Comparison of ENCODE assay signal across 2 cellular contexts in the genomic region with DNA sequence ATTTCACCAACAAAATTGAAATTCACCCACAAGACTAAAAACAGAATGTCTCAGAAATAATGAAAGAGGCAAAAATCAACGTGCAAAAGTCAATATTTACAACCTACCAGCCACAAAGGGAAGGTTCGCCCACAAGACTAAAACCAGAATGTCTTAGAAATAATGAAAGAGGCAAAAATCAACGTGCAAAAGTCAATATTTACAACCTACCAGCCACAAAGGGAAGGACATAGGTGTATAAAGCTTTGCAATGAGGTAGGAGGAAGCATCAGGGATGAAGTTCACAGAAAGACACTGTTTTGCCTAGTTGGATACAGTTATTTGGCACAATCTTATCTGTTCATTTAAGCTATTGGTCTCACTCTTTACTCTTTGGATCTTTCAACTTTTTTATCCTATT.
TF ChIP-seq lines count a peak whose summit lies in the region.

No MANE protein-coding gene starts in this region.

TF ChIP-seq in HepG2, 621 proteins besides CTCF, POLR2A, EP300 and RAD21 (continues in another document):
- TF ChIP-seq ZMYM2 (CRISPR knock-in tag; IDR thresholded peaks at IDR 0.05): no peak
- no peak for TF ChIP-seq NBN (conservative IDR thresholded peaks at IDR 0.05)
- TF ChIP-seq NFATC3 (CRISPR knock-in tag; IDR thresholded peaks at IDR 0.05): no peak
- TF ChIP-seq ZBTB8A (CRISPR knock-in tag; IDR thresholded peaks at IDR 0.05; ENCODE audit: borderline replicate concordance, low read depth): no peak
- peak; percentile 48; the same call in 1 of the 2 replicates for TF ChIP-seq RCOR2 (CRISPR knock-in tag; IDR thresholded peaks at IDR 0.05)
- TF ChIP-seq HES4 (CRISPR knock-in tag; IDR thresholded peaks at IDR 0.05; ENCODE audit: borderline replicate concordance): no peak
- TF ChIP-seq ZNF616 (CRISPR knock-in tag; IDR thresholded peaks at IDR 0.05; ENCODE audit: low read depth): no peak
- TF ChIP-seq SOX6 (IDR thresholded peaks at IDR 0.05): no peak
- peak; percentile 34; the same call in 1 of the 2 replicates for TF ChIP-seq SOX6 (CRISPR knock-in tag; IDR thresholded peaks at IDR 0.05)
- TF ChIP-seq ZNF367 (CRISPR knock-in tag; IDR thresholded peaks at IDR 0.05; ENCODE audit: borderline replicate concordance): no peak
- peak; percentile 54 for TF ChIP-seq GATAD2A (CRISPR knock-in tag; IDR thresholded peaks at IDR 0.05)
- TF ChIP-seq, protein P1, sequence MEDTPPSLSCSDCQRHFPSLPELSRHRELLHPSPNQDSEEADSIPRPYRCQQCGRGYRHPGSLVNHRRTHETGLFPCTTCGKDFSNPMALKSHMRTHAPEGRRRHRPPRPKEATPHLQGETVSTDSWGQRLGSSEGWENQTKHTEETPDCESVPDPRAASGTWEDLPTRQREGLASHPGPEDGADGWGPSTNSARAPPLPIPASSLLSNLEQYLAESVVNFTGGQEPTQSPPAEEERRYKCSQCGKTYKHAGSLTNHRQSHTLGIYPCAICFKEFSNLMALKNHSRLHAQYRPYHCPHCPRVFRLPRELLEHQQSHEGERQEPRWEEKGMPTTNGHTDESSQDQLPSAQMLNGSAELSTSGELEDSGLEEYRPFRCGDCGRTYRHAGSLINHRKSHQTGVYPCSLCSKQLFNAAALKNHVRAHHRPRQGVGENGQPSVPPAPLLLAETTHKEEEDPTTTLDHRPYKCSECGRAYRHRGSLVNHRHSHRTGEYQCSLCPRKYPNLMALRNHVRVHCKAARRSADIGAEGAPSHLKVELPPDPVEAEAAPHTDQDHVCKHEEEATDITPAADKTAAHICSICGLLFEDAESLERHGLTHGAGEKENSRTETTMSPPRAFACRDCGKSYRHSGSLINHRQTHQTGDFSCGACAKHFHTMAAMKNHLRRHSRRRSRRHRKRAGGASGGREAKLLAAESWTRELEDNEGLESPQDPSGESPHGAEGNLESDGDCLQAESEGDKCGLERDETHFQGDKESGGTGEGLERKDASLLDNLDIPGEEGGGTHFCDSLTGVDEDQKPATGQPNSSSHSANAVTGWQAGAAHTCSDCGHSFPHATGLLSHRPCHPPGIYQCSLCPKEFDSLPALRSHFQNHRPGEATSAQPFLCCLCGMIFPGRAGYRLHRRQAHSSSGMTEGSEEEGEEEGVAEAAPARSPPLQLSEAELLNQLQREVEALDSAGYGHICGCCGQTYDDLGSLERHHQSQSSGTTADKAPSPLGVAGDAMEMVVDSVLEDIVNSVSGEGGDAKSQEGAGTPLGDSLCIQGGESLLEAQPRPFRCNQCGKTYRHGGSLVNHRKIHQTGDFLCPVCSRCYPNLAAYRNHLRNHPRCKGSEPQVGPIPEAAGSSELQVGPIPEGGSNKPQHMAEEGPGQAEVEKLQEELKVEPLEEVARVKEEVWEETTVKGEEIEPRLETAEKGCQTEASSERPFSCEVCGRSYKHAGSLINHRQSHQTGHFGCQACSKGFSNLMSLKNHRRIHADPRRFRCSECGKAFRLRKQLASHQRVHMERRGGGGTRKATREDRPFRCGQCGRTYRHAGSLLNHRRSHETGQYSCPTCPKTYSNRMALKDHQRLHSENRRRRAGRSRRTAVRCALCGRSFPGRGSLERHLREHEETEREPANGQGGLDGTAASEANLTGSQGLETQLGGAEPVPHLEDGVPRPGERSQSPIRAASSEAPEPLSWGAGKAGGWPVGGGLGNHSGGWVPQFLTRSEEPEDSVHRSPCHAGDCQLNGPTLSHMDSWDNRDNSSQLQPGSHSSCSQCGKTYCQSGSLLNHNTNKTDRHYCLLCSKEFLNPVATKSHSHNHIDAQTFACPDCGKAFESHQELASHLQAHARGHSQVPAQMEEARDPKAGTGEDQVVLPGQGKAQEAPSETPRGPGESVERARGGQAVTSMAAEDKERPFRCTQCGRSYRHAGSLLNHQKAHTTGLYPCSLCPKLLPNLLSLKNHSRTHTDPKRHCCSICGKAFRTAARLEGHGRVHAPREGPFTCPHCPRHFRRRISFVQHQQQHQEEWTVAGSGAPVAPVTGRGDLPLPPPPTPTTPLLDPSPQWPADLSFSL (CRISPR knock-in tag; IDR thresholded peaks at IDR 0.05): no peak
- TF ChIP-seq, protein P2, sequence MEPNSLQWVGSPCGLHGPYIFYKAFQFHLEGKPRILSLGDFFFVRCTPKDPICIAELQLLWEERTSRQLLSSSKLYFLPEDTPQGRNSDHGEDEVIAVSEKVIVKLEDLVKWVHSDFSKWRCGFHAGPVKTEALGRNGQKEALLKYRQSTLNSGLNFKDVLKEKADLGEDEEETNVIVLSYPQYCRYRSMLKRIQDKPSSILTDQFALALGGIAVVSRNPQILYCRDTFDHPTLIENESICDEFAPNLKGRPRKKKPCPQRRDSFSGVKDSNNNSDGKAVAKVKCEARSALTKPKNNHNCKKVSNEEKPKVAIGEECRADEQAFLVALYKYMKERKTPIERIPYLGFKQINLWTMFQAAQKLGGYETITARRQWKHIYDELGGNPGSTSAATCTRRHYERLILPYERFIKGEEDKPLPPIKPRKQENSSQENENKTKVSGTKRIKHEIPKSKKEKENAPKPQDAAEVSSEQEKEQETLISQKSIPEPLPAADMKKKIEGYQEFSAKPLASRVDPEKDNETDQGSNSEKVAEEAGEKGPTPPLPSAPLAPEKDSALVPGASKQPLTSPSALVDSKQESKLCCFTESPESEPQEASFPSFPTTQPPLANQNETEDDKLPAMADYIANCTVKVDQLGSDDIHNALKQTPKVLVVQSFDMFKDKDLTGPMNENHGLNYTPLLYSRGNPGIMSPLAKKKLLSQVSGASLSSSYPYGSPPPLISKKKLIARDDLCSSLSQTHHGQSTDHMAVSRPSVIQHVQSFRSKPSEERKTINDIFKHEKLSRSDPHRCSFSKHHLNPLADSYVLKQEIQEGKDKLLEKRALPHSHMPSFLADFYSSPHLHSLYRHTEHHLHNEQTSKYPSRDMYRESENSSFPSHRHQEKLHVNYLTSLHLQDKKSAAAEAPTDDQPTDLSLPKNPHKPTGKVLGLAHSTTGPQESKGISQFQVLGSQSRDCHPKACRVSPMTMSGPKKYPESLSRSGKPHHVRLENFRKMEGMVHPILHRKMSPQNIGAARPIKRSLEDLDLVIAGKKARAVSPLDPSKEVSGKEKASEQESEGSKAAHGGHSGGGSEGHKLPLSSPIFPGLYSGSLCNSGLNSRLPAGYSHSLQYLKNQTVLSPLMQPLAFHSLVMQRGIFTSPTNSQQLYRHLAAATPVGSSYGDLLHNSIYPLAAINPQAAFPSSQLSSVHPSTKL (CRISPR knock-in tag; IDR thresholded peaks at IDR 0.05): peak; percentile 44; the same call in 1 of the 2 replicates
- TF ChIP-seq NR2F1 (CRISPR knock-in tag; IDR thresholded peaks at IDR 0.05): no peak
- no peak for TF ChIP-seq ZNF768 (CRISPR knock-in tag; IDR thresholded peaks at IDR 0.05)
- TF ChIP-seq, protein P3, sequence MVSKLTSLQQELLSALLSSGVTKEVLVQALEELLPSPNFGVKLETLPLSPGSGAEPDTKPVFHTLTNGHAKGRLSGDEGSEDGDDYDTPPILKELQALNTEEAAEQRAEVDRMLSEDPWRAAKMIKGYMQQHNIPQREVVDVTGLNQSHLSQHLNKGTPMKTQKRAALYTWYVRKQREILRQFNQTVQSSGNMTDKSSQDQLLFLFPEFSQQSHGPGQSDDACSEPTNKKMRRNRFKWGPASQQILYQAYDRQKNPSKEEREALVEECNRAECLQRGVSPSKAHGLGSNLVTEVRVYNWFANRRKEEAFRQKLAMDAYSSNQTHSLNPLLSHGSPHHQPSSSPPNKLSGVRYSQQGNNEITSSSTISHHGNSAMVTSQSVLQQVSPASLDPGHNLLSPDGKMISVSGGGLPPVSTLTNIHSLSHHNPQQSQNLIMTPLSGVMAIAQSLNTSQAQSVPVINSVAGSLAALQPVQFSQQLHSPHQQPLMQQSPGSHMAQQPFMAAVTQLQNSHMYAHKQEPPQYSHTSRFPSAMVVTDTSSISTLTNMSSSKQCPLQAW (CRISPR knock-in tag; IDR thresholded peaks at IDR 0.05): no peak

TF ChIP-seq in K562, 482 proteins besides CTCF, POLR2A, EP300 and RAD21:
- TF ChIP-seq SIRT6 (IDR thresholded peaks at IDR 0.05; ENCODE audit: low read depth, low read length): no peak
- TF ChIP-seq TFAM (CRISPR knock-in tag; conservative IDR thresholded peaks at IDR 0.05): no peak
- TF ChIP-seq ZNF778 (CRISPR knock-in tag; IDR thresholded peaks at IDR 0.05): no peak
- TF ChIP-seq ZBTB1 (CRISPR knock-in tag; IDR thresholded peaks at IDR 0.05; ENCODE audit: borderline replicate concordance, low read depth): no peak
- TF ChIP-seq, protein P4, sequence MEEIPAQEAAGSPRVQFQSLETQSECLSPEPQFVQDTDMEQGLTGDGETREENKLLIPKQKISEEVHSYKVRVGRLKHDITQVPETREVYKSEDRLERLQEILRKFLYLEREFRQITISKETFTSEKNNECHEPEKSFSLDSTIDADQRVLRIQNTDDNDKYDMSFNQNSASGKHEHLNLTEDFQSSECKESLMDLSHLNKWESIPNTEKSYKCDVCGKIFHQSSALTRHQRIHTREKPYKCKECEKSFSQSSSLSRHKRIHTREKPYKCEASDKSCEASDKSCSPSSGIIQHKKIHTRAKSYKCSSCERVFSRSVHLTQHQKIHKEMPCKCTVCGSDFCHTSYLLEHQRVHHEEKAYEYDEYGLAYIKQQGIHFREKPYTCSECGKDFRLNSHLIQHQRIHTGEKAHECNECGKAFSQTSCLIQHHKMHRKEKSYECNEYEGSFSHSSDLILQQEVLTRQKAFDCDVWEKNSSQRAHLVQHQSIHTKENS (CRISPR knock-in tag; IDR thresholded peaks at IDR 0.05): no peak
- TF ChIP-seq, protein P5, sequence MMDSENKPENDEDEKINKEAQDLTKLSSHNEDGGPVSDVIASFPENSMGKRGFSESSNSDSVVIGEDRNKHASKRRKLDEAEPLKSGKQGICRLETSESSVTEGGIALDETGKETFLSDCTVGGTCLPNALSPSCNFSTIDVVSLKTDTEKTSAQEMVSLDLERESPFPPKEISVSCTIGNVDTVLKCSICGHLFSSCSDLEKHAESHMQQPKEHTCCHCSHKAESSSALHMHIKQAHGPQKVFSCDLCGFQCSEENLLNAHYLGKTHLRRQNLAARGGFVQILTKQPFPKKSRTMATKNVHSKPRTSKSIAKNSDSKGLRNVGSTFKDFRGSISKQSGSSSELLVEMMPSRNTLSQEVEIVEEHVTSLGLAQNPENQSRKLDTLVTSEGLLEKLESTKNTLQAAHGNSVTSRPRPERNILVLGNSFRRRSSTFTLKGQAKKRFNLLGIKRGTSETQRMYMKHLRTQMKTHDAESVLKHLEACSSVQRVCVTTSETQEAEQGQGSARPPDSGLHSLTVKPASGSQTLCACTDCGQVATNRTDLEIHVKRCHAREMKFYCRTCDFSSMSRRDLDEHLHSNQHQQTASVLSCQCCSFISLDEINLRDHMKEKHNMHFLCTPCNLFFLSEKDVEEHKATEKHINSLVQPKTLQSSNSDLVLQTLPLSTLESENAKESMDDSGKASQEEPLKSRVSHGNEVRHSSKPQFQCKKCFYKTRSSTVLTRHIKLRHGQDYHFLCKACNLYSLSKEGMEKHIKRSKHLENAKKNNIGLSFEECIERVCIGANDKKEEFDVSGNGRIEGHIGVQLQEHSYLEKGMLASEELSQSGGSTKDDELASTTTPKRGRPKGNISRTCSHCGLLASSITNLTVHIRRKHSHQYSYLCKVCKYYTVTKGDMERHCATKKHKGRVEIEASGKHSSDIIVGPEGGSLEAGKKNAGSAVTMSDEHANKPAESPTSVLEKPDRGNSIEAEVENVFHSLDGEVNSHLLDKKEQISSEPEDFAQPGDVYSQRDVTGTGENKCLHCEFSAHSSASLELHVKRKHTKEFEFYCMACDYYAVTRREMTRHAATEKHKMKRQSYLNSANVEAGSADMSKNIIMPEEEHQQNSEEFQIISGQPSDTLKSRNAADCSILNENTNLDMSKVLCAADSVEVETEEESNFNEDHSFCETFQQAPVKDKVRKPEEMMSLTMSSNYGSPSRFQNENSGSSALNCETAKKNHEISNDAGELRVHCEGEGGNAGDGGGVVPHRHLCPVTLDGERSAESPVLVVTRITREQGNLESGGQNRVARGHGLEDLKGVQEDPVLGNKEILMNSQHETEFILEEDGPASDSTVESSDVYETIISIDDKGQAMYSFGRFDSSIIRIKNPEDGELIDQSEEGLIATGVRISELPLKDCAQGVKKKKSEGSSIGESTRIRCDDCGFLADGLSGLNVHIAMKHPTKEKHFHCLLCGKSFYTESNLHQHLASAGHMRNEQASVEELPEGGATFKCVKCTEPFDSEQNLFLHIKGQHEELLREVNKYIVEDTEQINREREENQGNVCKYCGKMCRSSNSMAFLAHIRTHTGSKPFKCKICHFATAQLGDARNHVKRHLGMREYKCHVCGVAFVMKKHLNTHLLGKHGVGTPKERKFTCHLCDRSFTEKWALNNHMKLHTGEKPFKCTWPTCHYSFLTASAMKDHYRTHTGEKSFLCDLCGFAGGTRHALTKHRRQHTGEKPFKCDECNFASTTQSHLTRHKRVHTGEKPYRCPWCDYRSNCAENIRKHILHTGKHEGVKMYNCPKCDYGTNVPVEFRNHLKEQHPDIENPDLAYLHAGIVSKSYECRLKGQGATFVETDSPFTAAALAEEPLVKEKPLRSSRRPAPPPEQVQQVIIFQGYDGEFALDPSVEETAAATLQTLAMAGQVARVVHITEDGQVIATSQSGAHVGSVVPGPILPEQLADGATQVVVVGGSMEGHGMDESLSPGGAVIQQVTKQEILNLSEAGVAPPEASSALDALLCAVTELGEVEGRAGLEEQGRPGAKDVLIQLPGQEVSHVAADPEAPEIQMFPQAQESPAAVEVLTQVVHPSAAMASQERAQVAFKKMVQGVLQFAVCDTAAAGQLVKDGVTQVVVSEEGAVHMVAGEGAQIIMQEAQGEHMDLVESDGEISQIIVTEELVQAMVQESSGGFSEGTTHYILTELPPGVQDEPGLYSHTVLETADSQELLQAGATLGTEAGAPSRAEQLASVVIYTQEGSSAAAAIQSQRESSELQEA (IDR thresholded peaks at IDR 0.05; ENCODE audit: low read depth): no peak
- TF ChIP-seq, protein P6, sequence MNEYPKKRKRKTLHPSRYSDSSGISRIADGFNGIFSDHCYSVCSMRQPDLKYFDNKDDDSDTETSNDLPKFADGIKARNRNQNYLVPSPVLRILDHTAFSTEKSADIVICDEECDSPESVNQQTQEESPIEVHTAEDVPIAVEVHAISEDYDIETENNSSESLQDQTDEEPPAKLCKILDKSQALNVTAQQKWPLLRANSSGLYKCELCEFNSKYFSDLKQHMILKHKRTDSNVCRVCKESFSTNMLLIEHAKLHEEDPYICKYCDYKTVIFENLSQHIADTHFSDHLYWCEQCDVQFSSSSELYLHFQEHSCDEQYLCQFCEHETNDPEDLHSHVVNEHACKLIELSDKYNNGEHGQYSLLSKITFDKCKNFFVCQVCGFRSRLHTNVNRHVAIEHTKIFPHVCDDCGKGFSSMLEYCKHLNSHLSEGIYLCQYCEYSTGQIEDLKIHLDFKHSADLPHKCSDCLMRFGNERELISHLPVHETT (CRISPR knock-in tag; conservative IDR thresholded peaks at IDR 0.05 in 1 of 2, IDR thresholded peaks at IDR 0.05 in 1 of 2): no peak
- TF ChIP-seq, protein P7, sequence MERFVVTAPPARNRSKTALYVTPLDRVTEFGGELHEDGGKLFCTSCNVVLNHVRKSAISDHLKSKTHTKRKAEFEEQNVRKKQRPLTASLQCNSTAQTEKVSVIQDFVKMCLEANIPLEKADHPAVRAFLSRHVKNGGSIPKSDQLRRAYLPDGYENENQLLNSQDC (CRISPR knock-in tag; IDR thresholded peaks at IDR 0.05): no peak
- no peak for TF ChIP-seq ELF2 (CRISPR knock-in tag; IDR thresholded peaks at IDR 0.05)
- TF ChIP-seq STAT5A (IDR thresholded peaks at IDR 0.05; ENCODE audit: borderline replicate concordance, low read length): no peak
- TF ChIP-seq ZNF3 (CRISPR knock-in tag; IDR thresholded peaks at IDR 0.05): no peak
- no peak for TF ChIP-seq NCOA1 (IDR thresholded peaks at IDR 0.05; ENCODE audit: low read depth)
- TF ChIP-seq ZNF184 (CRISPR knock-in tag; IDR thresholded peaks at IDR 0.05): no peak
- no peak for TF ChIP-seq HDAC8 (tag; IDR thresholded peaks at IDR 0.05)
- no peak for TF ChIP-seq CREM (IDR thresholded peaks at IDR 0.05; ENCODE audit: low read depth)
- no peak for TF ChIP-seq DPF2 (IDR thresholded peaks at IDR 0.05)
